In the genomic region with DNA sequence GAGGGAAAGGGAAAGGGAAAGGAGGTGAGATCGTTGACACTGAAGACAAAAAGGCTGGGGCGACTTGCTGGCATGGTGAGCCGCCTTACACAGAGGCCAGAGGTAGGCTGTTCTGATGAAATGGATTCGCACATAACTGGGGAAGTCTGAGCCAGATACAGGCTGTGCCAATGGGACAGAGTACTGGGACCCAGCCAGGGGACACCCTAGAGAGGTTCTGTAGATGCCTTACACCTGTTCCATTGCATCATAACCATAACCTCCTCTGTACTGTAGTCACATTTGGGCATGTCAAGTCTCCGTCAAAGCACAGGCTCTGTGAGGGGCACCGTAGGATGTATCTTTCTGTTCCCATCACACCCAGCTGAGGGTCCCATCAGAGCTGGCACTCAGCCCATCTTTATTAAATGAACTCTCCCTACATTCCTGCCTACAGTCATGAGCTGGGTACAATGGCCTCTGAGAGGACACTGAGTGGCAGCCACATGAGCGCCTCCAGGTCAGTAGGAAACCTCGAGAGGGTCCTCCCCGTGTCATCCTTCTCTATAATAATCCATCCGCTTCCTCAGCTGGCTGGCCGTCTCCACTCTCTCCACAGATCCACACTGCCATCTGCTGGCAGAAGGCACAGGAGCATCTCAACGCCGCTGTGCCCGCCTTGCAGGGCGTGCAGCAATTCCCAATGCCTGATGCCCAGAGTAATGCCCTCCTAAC, we compare ENCODE assay signal across 8 cellular contexts.
DNase-seq lines count a peak whose midpoint lies in the region; ATAC-seq, FAIRE-seq and TF ChIP-seq lines count a peak whose summit lies in the region.

No MANE protein-coding gene starts in this region.

- 22 to 27% methylated on average over 15 of the region's 15 CpGs for WGBS in pancreas, 2 donors
- WGBS in tibial nerve, 2 donors = 27 to 28% methylated on average over 14 to 15 of the region's 15 CpGs

- no peaks in the 10 kb centered on the region for H3K9me3 ChIP-seq in pancreas
- H3K9me3 ChIP-seq in tibial nerve = no peaks in the 10 kb centered on the region

- H3K4me3 ChIP-seq in pancreas (no peak overlapping the region), tibial nerve (no peak overlapping the region)

- H3K27ac ChIP-seq in pancreas = no peak overlapping the region
- no peak overlapping the region for H3K27ac ChIP-seq in tibial nerve

- H3K36me3 ChIP-seq in pancreas (no peaks in the 10 kb centered on the region), tibial nerve (no peaks in the 10 kb centered on the region)

- H3K4me1 ChIP-seq in pancreas = no peaks in the 10 kb centered on the region
- peaks cover 0 to 11% (median 4%) of the 10 kb centered on the region in 4 donors for H3K4me1 ChIP-seq in tibial nerve

- DNase-seq in EL (peak; percentile 72), KG1 (lab: John Stamatoyannopoulos, UW) (peak; percentile 29), SHP77 (lab: John Stamatoyannopoulos, UW) (peak; percentile 64 to 67), frontal cortex (ENCODE audit: low spot score in 2 of 2) (peak; percentile 13 to 69), pancreas (peak; percentile 62 to 91 (median 84)), tibial nerve (ENCODE audit: low spot score in 2 of 2) (peak; percentile 66 to 91)
- peak; percentile 88 for DNase-seq in activated effector memory CD4-positive, alpha-beta T cell treated with anti-CD3 and anti-CD28 coated beads, Interleukin-2, amount 50 U/mL, for 16 hours

- intact Hi-C loops in pancreas (cut with DNase I) = no loop called here

- FAIRE-seq in frontal cortex (lab: Jason Lieb, UNC) (no peak), pancreas (lab: Jason Lieb, UNC) (no peak)

- peak; percentile 83 to 90 (median 86) for TF ChIP-seq CTCF in pancreas (IDR thresholded peaks at IDR 0.05)
- peak; percentile 73 to 85 (median 84) for TF ChIP-seq CTCF in tibial nerve (IDR thresholded peaks at IDR 0.05)

- TF ChIP-seq POLR2A in tibial nerve (IDR thresholded peaks at IDR 0.05) = no peak

- ATAC-seq in GM21723 (IDR thresholded peaks at IDR 0.05; ENCODE audit: unreplicated experiment) = peak; percentile 98
- peak; percentile 85 to 98 (median 96) for ATAC-seq in pancreas

- TF ChIP-seq EP300 in tibial nerve (IDR thresholded peaks at IDR 0.05) = no peak

- H3K27me3 ChIP-seq in pancreas (no peaks in the 10 kb centered on the region), tibial nerve (no peaks in the 10 kb centered on the region)

Comparison
In these comparisons a context has a peak if more than half of its experiments do, and no peak if none do; other contexts are left out.
1. DNase-seq: peak in every context shown above with its lines; median percentile 88 in activated effector memory CD4-positive, alpha-beta T cell treated with anti-CD3 and anti-CD28 coated beads, Interleukin-2, amount 50 U/mL, for 16 hours; 84 in pancreas; 78 in tibial nerve; 72 in EL; 66 in SHP77; 41 in frontal cortex; 29 in KG1.